ENCODE assay signal across 2 cellular contexts in genomic region chr11:8066036-8066910, GRCh38.
TF ChIP-seq lines count a peak whose summit lies in the region.

No MANE protein-coding gene starts in this region.

TF ChIP-seq in HepG2, 621 proteins besides CTCF, POLR2A, EP300 and RAD21:
- TF ChIP-seq ZNF619 (CRISPR knock-in tag; IDR thresholded peaks at IDR 0.05) = no peak
- no peak for TF ChIP-seq SRY (CRISPR knock-in tag; IDR thresholded peaks at IDR 0.05)
- no peak for TF ChIP-seq ZNF512 (CRISPR knock-in tag; IDR thresholded peaks at IDR 0.05)
- no peak for TF ChIP-seq ZNF781 (CRISPR knock-in tag; IDR thresholded peaks at IDR 0.05; ENCODE audit: borderline replicate concordance, not compliant biosample characterization)
- no peak for TF ChIP-seq ZNF232 (CRISPR knock-in tag; IDR thresholded peaks at IDR 0.05; ENCODE audit: borderline replicate concordance)
- no peak for TF ChIP-seq ZNF296 (CRISPR knock-in tag; conservative IDR thresholded peaks at IDR 0.05)
- no peak for TF ChIP-seq SATB2 (CRISPR knock-in tag; IDR thresholded peaks at IDR 0.05)
- no peak for TF ChIP-seq ZNF432 (CRISPR knock-in tag; IDR thresholded peaks at IDR 0.05; ENCODE audit: borderline replicate concordance)
- no peak for TF ChIP-seq ZNF574 (CRISPR knock-in tag; IDR thresholded peaks at IDR 0.05)
- TF ChIP-seq HOXA9 (CRISPR knock-in tag; IDR thresholded peaks at IDR 0.05; ENCODE audit: borderline replicate concordance) = no peak
- TF ChIP-seq ZNF547 (CRISPR knock-in tag; IDR thresholded peaks at IDR 0.05) = no peak

TF ChIP-seq in H1, 55 proteins besides CTCF, POLR2A, EP300 and RAD21:
- no peak for TF ChIP-seq HDAC2 (IDR thresholded peaks at IDR 0.05; ENCODE audit: borderline replicate concordance in 1 of 2, low read depth in 2 of 2, low read length in 2 of 2)
- TF ChIP-seq ATF2 (IDR thresholded peaks at IDR 0.05; ENCODE audit: low read length) = no peak
- no peak for TF ChIP-seq E2F6 (IDR thresholded peaks at IDR 0.05)
- no peak for TF ChIP-seq CEBPB (IDR thresholded peaks at IDR 0.05; ENCODE audit: low read depth, low read length)
